In genomic region chr2:166331468-166331867, GRCh38 we compare ENCODE assay signal across 18 cellular contexts.
DNase-seq lines count a peak whose midpoint lies in the region; ATAC-seq and TF ChIP-seq lines count a peak whose summit lies in the region.
"Had no signal": no experiment of that assay in that cellular context is flagged by ENCODE, and none has a peak within 500 bp of the region (broad histone marks: within the 10 kb centered on the region; RNA-seq: fewer than 3 reads in every experiment).

No MANE protein-coding gene starts in this region.

- no peak for TF ChIP-seq CTCF in RWPE2 (IDR thresholded peaks at IDR 0.05; ENCODE audit: poor library complexity, severe bottlenecking)

- H3K36me3 ChIP-seq in RWPE2 (ENCODE audit: low read depth), result no peaks in the 10 kb centered on the region
- H3K36me3 ChIP-seq: MG63 had no signal

- H3K27me3 ChIP-seq in RWPE2 (ENCODE audit: insufficient read depth, poor library complexity, severe bottlenecking), result no peaks in the 10 kb centered on the region
- H3K27me3 ChIP-seq: MG63 had no signal

- peak; percentile 66 for DNase-seq in HCEC 1CT
- DNase-seq in RWPE2 (ENCODE audit: low spot score), result no peak
- peak; percentile 33 for DNase-seq in iris pigment epithelial cell (ENCODE audit: low read depth)
- no peak for DNase-seq in inferior parietal cortex (ENCODE audit: extremely low spot score)
- DNase-seq in RPMI8226, result no peak
- DNase-seq: Caco-2; CD8-positive, alpha-beta T cell; MG63; NCI-H1105 treated with DMSO at 0.1 percent for 48 hours; NCI-H2029; NCI-H446 treated with DMSO at 0.1 percent for 48 hours; SIG-M5 had no signal

- H3K4me3 ChIP-seq in RWPE2 (ENCODE audit: severe bottlenecking), result no peak overlapping the region
- H3K4me3 ChIP-seq: MG63, SK-N-MC had no signal

- ATAC-seq in RWPE2 (ENCODE audit: low read depth), result peak; percentile 23; the same call in 2 of the 3 replicates
- no peak for ATAC-seq in GM21526 (IDR thresholded peaks at IDR 0.05; ENCODE audit: low FRiP score, unreplicated experiment)
- ATAC-seq in HG02885 (IDR thresholded peaks at IDR 0.05; ENCODE audit: poor library complexity, unreplicated experiment), result no peak
- ATAC-seq: CD8-positive, alpha-beta T cell; HCT116; Panc1 had no signal

- H3K4me1 ChIP-seq in RWPE2 (ENCODE audit: insufficient read depth, poor library complexity, severe bottlenecking), result peaks cover 18% of the 10 kb centered on the region
- H3K4me1 ChIP-seq: Caco-2 had no signal

- H3K9me3 ChIP-seq in RWPE2 (ENCODE audit: severe bottlenecking), result no peaks in the 10 kb centered on the region
- H3K9me3 ChIP-seq: Caco-2, MG63 had no signal

- no peak overlapping the region for H3K27ac ChIP-seq in RWPE2 (ENCODE audit: poor library complexity, severe bottlenecking)
- H3K27ac ChIP-seq: C4-2B, SK-N-MC had no signal

Comparison
In these comparisons a context has a peak if more than half of its experiments do, and no peak if none do; other contexts are left out.
1. DNase-seq: peak in HCEC 1CT (single experiment) and iris pigment epithelial cell (single experiment); none in RWPE2 (single experiment), inferior parietal cortex (single experiment) and RPMI8226 (single experiment).